1 cellular context compared by ENCODE assay signal in the genomic region with DNA sequence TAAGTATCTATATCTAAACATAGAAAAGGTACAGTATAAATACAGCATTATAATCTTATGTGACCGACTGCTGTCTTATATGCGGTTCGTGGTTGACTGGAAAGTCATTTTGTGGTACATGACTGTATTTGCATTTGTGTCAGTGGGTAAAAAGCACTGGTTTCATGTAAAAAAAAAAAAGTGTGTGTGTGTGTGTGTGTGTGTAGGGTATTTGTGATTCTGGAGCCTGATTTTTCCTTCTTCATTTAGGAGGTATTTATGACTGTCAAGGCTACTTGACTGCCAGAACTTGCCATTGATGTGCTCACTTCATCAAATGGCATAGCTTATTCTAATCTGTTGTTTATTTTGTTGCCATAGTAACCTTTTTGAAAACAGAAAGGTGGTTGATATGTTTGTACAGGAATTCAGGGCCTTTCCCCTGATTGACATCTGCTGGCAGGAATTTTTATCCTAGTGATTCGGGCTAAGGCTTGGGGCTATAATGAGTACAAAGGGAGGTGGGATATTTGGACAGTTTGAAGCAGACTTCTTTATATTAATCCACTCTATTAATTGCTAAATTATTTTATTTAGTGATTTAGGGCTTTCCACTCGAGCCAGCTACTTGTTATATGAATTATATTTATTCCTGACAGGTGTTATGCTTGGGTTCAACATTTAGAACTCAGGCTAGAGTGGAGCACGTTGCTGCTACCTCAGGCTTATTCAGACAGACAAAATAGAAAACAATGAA.
TF ChIP-seq lines count a peak whose summit lies in the region.

No MANE protein-coding gene starts in this region.

TF ChIP-seq in HEK293, 187 proteins besides CTCF, POLR2A, EP300 and RAD21 (continued from another document and continues in another):
- TF ChIP-seq ZNF148 (tag by site-specific recombination; IDR thresholded peaks at IDR 0.05; ENCODE audit: borderline replicate concordance) (no peak), ZNF10 (tag by site-specific recombination; IDR thresholded peaks at IDR 0.05) (peak; percentile 76), ZNF19 (tag by site-specific recombination; IDR thresholded peaks at IDR 0.05; ENCODE audit: low read depth) (no peak), ZNF621 (tag by site-specific recombination; IDR thresholded peaks at IDR 0.05) (no peak), KLF7 (tag by site-specific recombination; IDR thresholded peaks at IDR 0.05; ENCODE audit: borderline replicate concordance) (no peak), ZNF530 (tag by site-specific recombination; IDR thresholded peaks at IDR 0.05; ENCODE audit: low read depth) (no peak), SP3 (tag by site-specific recombination; IDR thresholded peaks at IDR 0.05) (no peak), ZNF548 (tag by site-specific recombination; IDR thresholded peaks at IDR 0.05) (no peak), ZBTB6 (tag by site-specific recombination; IDR thresholded peaks at IDR 0.05) (peak; percentile 60; the same call in 1 of the 2 replicates), REST (tag by site-specific recombination; IDR thresholded peaks at IDR 0.05) (no peak), ZNF398 (tag by site-specific recombination; IDR thresholded peaks at IDR 0.05) (no peak), WT1 (tag by site-specific recombination; IDR thresholded peaks at IDR 0.05) (0 out of 2 replicates have a peak, but pooled peaks have one; percentile 34), HIC1 (tag by site-specific recombination; IDR thresholded peaks at IDR 0.05) (no peak), OVOL3 (tag by site-specific recombination; IDR thresholded peaks at IDR 0.05) (no peak), ZNF423 (tag by site-specific recombination; IDR thresholded peaks at IDR 0.05) (no peak), ZNF184 (tag by site-specific recombination; IDR thresholded peaks at IDR 0.05) (no peak), AEBP2 (tag by site-specific recombination; IDR thresholded peaks at IDR 0.05; ENCODE audit: borderline replicate concordance) (no peak), BCL11B (tag by site-specific recombination; IDR thresholded peaks at IDR 0.05; ENCODE audit: low read depth) (no peak), SP2 (tag by site-specific recombination; IDR thresholded peaks at IDR 0.05) (no peak), ZNF473 (tag by site-specific recombination; IDR thresholded peaks at IDR 0.05) (no peak), EGR2 (tag by site-specific recombination; IDR thresholded peaks at IDR 0.05; ENCODE audit: low read depth) (no peak), ZNF600 (tag by site-specific recombination; IDR thresholded peaks at IDR 0.05) (peak; percentile 40; the same call in 1 of the 2 replicates), ZNF214 (tag by site-specific recombination; IDR thresholded peaks at IDR 0.05; ENCODE audit: borderline replicate concordance) (no peak)
- TF ChIP-seq, protein P1, sequence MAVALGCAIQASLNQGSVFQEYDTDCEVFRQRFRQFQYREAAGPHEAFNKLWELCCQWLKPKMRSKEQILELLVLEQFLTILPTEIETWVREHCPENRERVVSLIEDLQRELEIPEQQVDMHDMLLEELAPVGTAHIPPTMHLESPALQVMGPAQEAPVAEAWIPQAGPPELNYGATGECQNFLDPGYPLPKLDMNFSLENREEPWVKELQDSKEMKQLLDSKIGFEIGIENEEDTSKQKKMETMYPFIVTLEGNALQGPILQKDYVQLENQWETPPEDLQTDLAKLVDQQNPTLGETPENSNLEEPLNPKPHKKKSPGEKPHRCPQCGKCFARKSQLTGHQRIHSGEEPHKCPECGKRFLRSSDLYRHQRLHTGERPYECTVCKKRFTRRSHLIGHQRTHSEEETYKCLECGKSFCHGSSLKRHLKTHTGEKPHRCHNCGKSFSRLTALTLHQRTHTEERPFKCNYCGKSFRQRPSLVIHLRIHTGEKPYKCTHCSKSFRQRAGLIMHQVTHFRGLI (tag by site-specific recombination; IDR thresholded peaks at IDR 0.05): no peak
- TF ChIP-seq, protein P2, sequence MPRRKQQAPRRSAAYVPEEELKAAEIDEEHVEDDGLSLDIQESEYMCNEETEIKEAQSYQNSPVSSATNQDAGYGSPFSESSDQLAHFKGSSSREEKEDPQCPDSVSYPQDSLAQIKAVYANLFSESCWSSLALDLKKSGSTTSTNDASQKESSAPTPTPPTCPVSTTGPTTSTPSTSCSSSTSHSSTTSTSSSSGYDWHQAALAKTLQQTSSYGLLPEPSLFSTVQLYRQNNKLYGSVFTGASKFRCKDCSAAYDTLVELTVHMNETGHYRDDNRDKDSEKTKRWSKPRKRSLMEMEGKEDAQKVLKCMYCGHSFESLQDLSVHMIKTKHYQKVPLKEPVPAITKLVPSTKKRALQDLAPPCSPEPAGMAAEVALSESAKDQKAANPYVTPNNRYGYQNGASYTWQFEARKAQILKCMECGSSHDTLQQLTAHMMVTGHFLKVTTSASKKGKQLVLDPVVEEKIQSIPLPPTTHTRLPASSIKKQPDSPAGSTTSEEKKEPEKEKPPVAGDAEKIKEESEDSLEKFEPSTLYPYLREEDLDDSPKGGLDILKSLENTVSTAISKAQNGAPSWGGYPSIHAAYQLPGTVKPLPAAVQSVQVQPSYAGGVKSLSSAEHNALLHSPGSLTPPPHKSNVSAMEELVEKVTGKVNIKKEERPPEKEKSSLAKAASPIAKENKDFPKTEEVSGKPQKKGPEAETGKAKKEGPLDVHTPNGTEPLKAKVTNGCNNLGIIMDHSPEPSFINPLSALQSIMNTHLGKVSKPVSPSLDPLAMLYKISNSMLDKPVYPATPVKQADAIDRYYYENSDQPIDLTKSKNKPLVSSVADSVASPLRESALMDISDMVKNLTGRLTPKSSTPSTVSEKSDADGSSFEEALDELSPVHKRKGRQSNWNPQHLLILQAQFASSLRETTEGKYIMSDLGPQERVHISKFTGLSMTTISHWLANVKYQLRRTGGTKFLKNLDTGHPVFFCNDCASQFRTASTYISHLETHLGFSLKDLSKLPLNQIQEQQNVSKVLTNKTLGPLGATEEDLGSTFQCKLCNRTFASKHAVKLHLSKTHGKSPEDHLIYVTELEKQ (tag by site-specific recombination; IDR thresholded peaks at IDR 0.05; ENCODE audit: borderline replicate concordance): no peak; the same call in 1 of the 2 replicates
